In the genomic region with DNA sequence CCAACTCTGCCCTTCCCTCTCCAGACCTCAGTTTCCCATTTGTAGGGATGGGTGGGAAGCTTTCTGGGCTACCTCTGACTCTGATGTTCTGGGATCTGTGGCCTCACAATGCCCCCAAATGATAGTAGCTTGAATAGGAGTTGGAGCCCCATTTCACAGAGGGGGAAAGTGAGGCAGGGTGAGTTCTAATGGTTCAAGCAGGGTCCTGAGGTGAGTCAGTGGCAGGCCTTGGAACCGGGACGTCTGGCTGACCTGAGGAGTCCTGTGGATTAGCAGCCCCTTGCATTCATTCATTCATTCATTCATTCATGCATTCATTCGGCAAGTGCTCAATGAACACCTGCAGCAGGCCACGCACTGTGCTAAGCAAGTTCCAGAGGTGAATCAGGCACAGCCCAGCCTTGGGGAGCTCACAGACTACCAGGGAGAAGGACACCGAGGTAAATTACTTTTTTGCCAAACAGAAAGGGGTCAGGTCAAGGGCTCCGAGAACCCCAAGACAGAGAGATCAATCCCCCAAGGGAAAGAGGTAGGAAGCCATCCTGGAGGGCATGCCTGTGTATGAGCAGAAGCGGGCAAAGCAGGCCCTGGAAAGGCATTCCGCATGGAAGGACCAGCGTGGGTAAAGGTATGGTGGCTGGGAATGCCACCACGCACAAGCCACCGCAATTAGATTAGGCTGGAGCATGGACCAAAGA, we compare ENCODE assay signal across 20 cellular contexts. TPM values are rescaled to one million over a fixed set of nuclear protein-coding genes. Genes with fewer than 3 reads are reported as not detected.
DNase-seq lines count a peak whose midpoint lies in the region; ATAC-seq and TF ChIP-seq lines count a peak whose summit lies in the region.
"Had no signal": no experiment of that assay in that cellular context is flagged by ENCODE, and none has a peak within 500 bp of the region (broad histone marks: within the 10 kb centered on the region; RNA-seq: fewer than 3 reads in every experiment).

No MANE protein-coding gene starts in this region.

- 85 to 90% methylated on average over 2 to 11 of the region's 11 CpGs for WGBS in transverse colon (ENCODE audit: low coverage in 1 of 2), 2 donors
- WGBS in adrenal gland, 4 donors: 79 to 90% (median 85%) methylated on average over 9 to 11 of the region's 11 CpGs

- intact Hi-C loops in transverse colon (cut with DNase I; ENCODE audit: low total_unique reads): no loop called here
- intact Hi-C loops in adrenal gland (cut with DNase I): no loop called here

- no peaks in the 10 kb centered on the region for H3K4me1 ChIP-seq in HEK293 (ENCODE audit: control insufficient read depth, insufficient read depth, low read length)
- no peaks in the 10 kb centered on the region for H3K4me1 ChIP-seq in duodenal mucosa (ENCODE audit: control insufficient read depth in 1 of 2, insufficient read depth in 2 of 2, low read length in 2 of 2)
- H3K4me1 ChIP-seq in transverse colon: no peaks in the 10 kb centered on the region
- no peaks in the 10 kb centered on the region for H3K4me1 ChIP-seq in adrenal gland (replicated peaks in 1 of 2)
- H3K4me1 ChIP-seq: foreskin keratinocyte had no signal

- POLR2A ChIA-PET in HEK293 (lab: Yijun Ruan, JAX): no interaction called here

- H3K9ac ChIP-seq in duodenal mucosa (ENCODE audit: low read depth in 1 of 2, low read length in 2 of 2): no peak overlapping the region

- no peaks in the 10 kb centered on the region for H3K27me3 Mint-ChIP-seq in mesothelial cell of epicardium (ENCODE audit: low read depth)
- H3K27me3 Mint-ChIP-seq: activated CD8-positive, alpha-beta T cell treated with anti-CD3 and anti-CD28 coated beads for 36 hours; activated naive CD4-positive, alpha-beta T cell treated with anti-CD3 and anti-CD28 coated beads, Interleukin-2, amount 50 U/mL, for 24 hours; activated T-cell treated with anti-CD3 and anti-CD28 coated beads, Interleukin-2, amount 50 U/mL, for 24 hours had no signal

- no peaks in the 10 kb centered on the region for H3K36me3 Mint-ChIP-seq in mesothelial cell of epicardium
- H3K36me3 Mint-ChIP-seq: activated naive CD4-positive, alpha-beta T cell treated with anti-CD3 and anti-CD28 coated beads, Interleukin-2, amount 50 U/mL, for 24 hours; memory B cell had no signal

- CTCF ChIA-PET in HEK293 (lab: Yijun Ruan, JAX): no interaction called here

- no peaks in the 10 kb centered on the region for H3K36me3 ChIP-seq in HEK293 (ENCODE audit: control insufficient read depth in 2 of 2, insufficient read depth in 1 of 2, low read length in 2 of 2)
- no peaks in the 10 kb centered on the region for H3K36me3 ChIP-seq in duodenal mucosa (ENCODE audit: control insufficient read depth in 1 of 2, insufficient read depth in 2 of 2, low read length in 2 of 2)
- H3K36me3 ChIP-seq in transverse colon: no peaks in the 10 kb centered on the region
- no peaks in the 10 kb centered on the region for H3K36me3 ChIP-seq in adrenal gland (replicated peaks in 1 of 2)

- TF ChIP-seq POLR2A in transverse colon (IDR thresholded peaks at IDR 0.05): no peak
- TF ChIP-seq POLR2A in adrenal gland (IDR thresholded peaks at IDR 0.05): no peak

- H3K9me3 ChIP-seq in HEK293 (ENCODE audit: control insufficient read depth, insufficient read depth, low read depth, low read length): no peaks in the 10 kb centered on the region
- H3K9me3 ChIP-seq in duodenal mucosa (ENCODE audit: control insufficient read depth in 1 of 2, low read length in 2 of 2): no peaks in the 10 kb centered on the region
- H3K9me3 ChIP-seq in transverse colon: no peaks in the 10 kb centered on the region
- no peaks in the 10 kb centered on the region for H3K9me3 ChIP-seq in adrenal gland (replicated peaks in 1 of 3)

- no peak for ATAC-seq in GM21390 (IDR thresholded peaks at IDR 0.05; ENCODE audit: unreplicated experiment)
- ATAC-seq: activated CD8-positive, alpha-beta T cell treated with anti-CD3 and anti-CD28 coated beads for 36 hours; PC-3 had no signal

- peak overlapping the region; percentile 13 for H3K27ac Mint-ChIP-seq in mesothelial cell of epicardium
- H3K27ac Mint-ChIP-seq: activated CD8-positive, alpha-beta T cell treated with anti-CD3 and anti-CD28 coated beads for 36 hours; activated naive CD4-positive, alpha-beta T cell treated with anti-CD3 and anti-CD28 coated beads, Interleukin-2, amount 50 U/mL, for 24 hours; activated T-cell treated with anti-CD3 and anti-CD28 coated beads, Interleukin-2, amount 50 U/mL, for 24 hours; memory B cell had no signal

- no peak overlapping the region for H3K4me3 ChIP-seq in HEK293 (ENCODE audit: low read depth, low read length)
- no peak overlapping the region for H3K4me3 ChIP-seq in duodenal mucosa (ENCODE audit: low read depth in 1 of 2, low read length in 2 of 2)
- no peak overlapping the region for H3K4me3 ChIP-seq in transverse colon
- no peak overlapping the region for H3K4me3 ChIP-seq in adrenal gland

- TF ChIP-seq CTCF in HEK293 (tag by site-specific recombination; IDR thresholded peaks at IDR 0.05) (no peak), mesothelial cell of epicardium (IDR thresholded peaks at IDR 0.05; ENCODE audit: unreplicated experiment) (no peak), transverse colon (IDR thresholded peaks at IDR 0.05) (no peak), adrenal gland (IDR thresholded peaks at IDR 0.05) (no peak)

- in situ Hi-C loops in transverse colon (cut with MboI; ENCODE audit: low pct_ligation_motif_present in 1 of 4, low pct_unique_long_range_greater_than_20kb in 1 of 4, low sequenced_read_pairs in 3 of 4): no loop called here

- TF ChIP-seq EP300 in transverse colon (IDR thresholded peaks at IDR 0.05; ENCODE audit: low read depth): no peak

- peaks cover 6% of the 10 kb centered on the region for H3K4me1 Mint-ChIP-seq in mesothelial cell of epicardium
- H3K4me1 Mint-ChIP-seq: activated naive CD4-positive, alpha-beta T cell treated with anti-CD3 and anti-CD28 coated beads, Interleukin-2, amount 50 U/mL, for 24 hours had no signal

- H3K27ac ChIP-seq in HEK293 (ENCODE audit: extremely low read depth, low read depth, low read length) (no peak overlapping the region), duodenal mucosa (ENCODE audit: low read depth, low read length) (peak overlapping the region; percentile 22), transverse colon (peak overlapping the region; percentile 23 to 55 (median 42)), adrenal gland (peak overlapping the region in 1 of 5 donors; percentile 23)
- H3K27ac ChIP-seq: foreskin keratinocyte had no signal

- DNase-seq in mesothelial cell of epicardium (ENCODE audit: low spot score in 2 of 2, unreplicated experiment in 2 of 2) (no peak), transverse colon (no peak), NCI-H187 (lab: John Stamatoyannopoulos, UW) (no peak), adrenal gland (no peak), DMS79 treated with DMSO at 0.1 percent for 48 hours (lab: John Stamatoyannopoulos, UW) (no peak)
- DNase-seq: activated CD4-positive, CD25-positive, alpha-beta regulatory T cell; activated CD8-positive, alpha-beta T cell treated with anti-CD3 and anti-CD28 coated beads for 36 hours; activated T-cell treated with anti-CD3 and anti-CD28 coated beads, Interleukin-2, amount 50 U/mL, for 24 hours; AML-193; foreskin keratinocyte; NCI-H1694 treated with DMSO at 0.1 percent for 48 hours; NCI-H226; PC-3; T-helper 9 cell had no signal

- H3K9me3 Mint-ChIP-seq in mesothelial cell of epicardium: no peaks in the 10 kb centered on the region
- H3K9me3 Mint-ChIP-seq: activated CD8-positive, alpha-beta T cell treated with anti-CD3 and anti-CD28 coated beads for 36 hours; activated naive CD4-positive, alpha-beta T cell treated with anti-CD3 and anti-CD28 coated beads, Interleukin-2, amount 50 U/mL, for 24 hours; activated T-cell treated with anti-CD3 and anti-CD28 coated beads, Interleukin-2, amount 50 U/mL, for 24 hours; memory B cell had no signal

- H3K27me3 ChIP-seq in duodenal mucosa (ENCODE audit: control insufficient read depth in 1 of 2, insufficient read depth in 2 of 2, low read length in 2 of 2) (no peaks in the 10 kb centered on the region), transverse colon (no peaks in the 10 kb centered on the region), adrenal gland (no peaks in the 10 kb centered on the region)
- H3K27me3 ChIP-seq: foreskin keratinocyte had no signal

- no peak overlapping the region for H3K4me3 Mint-ChIP-seq in mesothelial cell of epicardium
- H3K4me3 Mint-ChIP-seq: activated CD8-positive, alpha-beta T cell treated with anti-CD3 and anti-CD28 coated beads for 36 hours; activated naive CD4-positive, alpha-beta T cell treated with anti-CD3 and anti-CD28 coated beads, Interleukin-2, amount 50 U/mL, for 24 hours; activated T-cell treated with anti-CD3 and anti-CD28 coated beads, Interleukin-2, amount 50 U/mL, for 24 hours; memory B cell had no signal

TF ChIP-seq in HEK293, 187 proteins besides CTCF, POLR2A, EP300 and RAD21:
- TF ChIP-seq ZSCAN23 (tag by site-specific recombination; IDR thresholded peaks at IDR 0.05) (no peak), ZNF24 (tag by site-specific recombination; IDR thresholded peaks at IDR 0.05) (peak; percentile 64; the same call in 1 of the 2 replicates)

RNA-seq across cellular contexts. Expression of gene TMEM119, which starts 0.8 kb away (rescaled TPM):
- total RNA-seq in mesothelial cell of epicardium: 37.6 to 43.2 TPM (median 41.2 TPM) in 3 replicates
- 10 to 100 TPM in 2 of 4 donors, 1 to 10 TPM in 2; 3.3 to 18.3 (median 9.7) TPM for total RNA-seq in transverse colon
- total RNA-seq in adrenal gland: 10 to 100 TPM in 3 of 8 donors, 1 to 10 TPM in 5; 3.8 to 14.8 (median 7.1) TPM
- 10 to 100 TPM in 1 of 3 donors, 1 to 10 TPM in 2; 3.1 to 12.4 (median 5.6) TPM for polyA plus RNA-seq in adrenal gland
- total RNA-seq: activated CD8-positive, alpha-beta T cell treated with anti-CD3 and anti-CD28 coated beads for 36 hours; foreskin keratinocyte; kidney epithelial cell; PC-3 had no signal

RNA-seq across cellular contexts. Expression of gene SELPLG, which starts 35.0 kb away (rescaled TPM):
- total RNA-seq in mesothelial cell of epicardium: 0.33 to 0.47 TPM in 2 of 3 replicates, not detected in the other
- 1 to 10 TPM; 1.6 to 9.4 (median 3.6) TPM for total RNA-seq in transverse colon
- 10 to 100 TPM in 7 of 8 donors, 1 to 10 TPM in 1; 9.4 to 46.1 (median 16.0) TPM for total RNA-seq in adrenal gland
- polyA plus RNA-seq in adrenal gland: 1 to 10 TPM; 3.3 to 4.8 (median 3.8) TPM

RNA-seq across cellular contexts. Expression of gene ISCU, which starts 36.3 kb away (rescaled TPM):
- total RNA-seq in mesothelial cell of epicardium: 64.9 to 66.0 TPM (median 65.8 TPM) in 3 replicates
- total RNA-seq in transverse colon: 100 to 1,000 TPM; 113 to 155 (median 130) TPM
- 1,000 to 10,000 TPM in 1 of 8 donors, 100 to 1,000 TPM in 7; 312 to 1,219 (median 431) TPM for total RNA-seq in adrenal gland
- 100 to 1,000 TPM; 209 to 431 (median 272) TPM for polyA plus RNA-seq in adrenal gland

RNA-seq across cellular contexts. Expression of gene SART3, which starts 37.7 kb away (rescaled TPM):
- total RNA-seq in mesothelial cell of epicardium (77.7 to 82.5 TPM (median 77.7 TPM) in 3 replicates), transverse colon (100 to 1,000 TPM in 1 of 4 donors, 10 to 100 TPM in 3; 25.3 to 177 (median 77.4) TPM), adrenal gland (10 to 100 TPM; 34.2 to 79.3 (median 46.8) TPM)
- polyA plus RNA-seq in adrenal gland: 10 to 100 TPM; 27.5 to 30.8 (median 30.1) TPM
